In the genomic region with DNA sequence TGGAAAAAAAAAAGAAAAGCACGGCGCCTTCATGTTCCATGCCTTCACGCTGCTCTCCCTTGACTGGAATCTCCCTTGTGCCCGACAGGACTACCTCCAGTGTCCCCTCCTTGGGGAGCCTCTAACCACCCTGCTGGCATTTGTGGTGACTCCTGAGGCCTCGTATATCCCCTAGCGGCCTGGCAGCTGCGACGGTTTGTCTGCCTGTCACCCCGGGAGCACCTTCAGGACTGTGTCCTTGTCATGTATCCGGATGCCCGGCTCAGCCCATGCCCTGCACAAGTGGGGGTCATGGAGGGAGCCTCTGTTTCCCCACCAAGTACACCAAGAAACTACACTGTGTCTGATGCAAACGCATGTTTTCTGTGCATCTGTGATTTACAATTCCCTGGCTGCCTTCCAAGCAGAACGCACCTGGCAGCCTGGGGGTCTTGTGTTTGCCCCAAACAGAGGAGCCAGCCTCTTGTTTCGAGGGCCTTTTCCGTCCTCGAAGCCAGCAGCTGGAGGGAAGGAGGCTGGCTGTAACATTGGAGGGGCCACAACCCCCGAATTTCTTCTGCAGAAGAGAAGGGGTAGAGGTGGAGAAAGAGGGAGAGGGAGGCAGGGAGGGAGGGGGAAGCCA, we compare ENCODE assay signal across 16 cellular contexts. TPM values are rescaled to one million over a fixed set of nuclear protein-coding genes. Genes with fewer than 3 reads are reported as not detected.
DNase-seq lines count a peak whose midpoint lies in the region; ATAC-seq and TF ChIP-seq lines count a peak whose summit lies in the region.
"Had no signal": no experiment of that assay in that cellular context is flagged by ENCODE, and none has a peak within 500 bp of the region (broad histone marks: within the 10 kb centered on the region; RNA-seq: fewer than 3 reads in every experiment).

No MANE protein-coding gene starts in this region.

- H3K36me3 Mint-ChIP-seq in stimulated activated naive B cell treated with anti-CD40 and anti-IgM and Interleukin-4, amounts not matched to agents 10 μg/mL and 1 μg/mL and 100 μg/mL, for 72 hours = no peaks in the 10 kb centered on the region

- H3K27me3 ChIP-seq in esophagus muscularis mucosa = no peaks in the 10 kb centered on the region
- no peaks in the 10 kb centered on the region for H3K27me3 ChIP-seq in rectal smooth muscle tissue (ENCODE audit: control insufficient read depth, insufficient read depth, low read length)

- no peak for TF ChIP-seq EP300 in esophagus muscularis mucosa (IDR thresholded peaks at IDR 0.05)

- H3K27me3 Mint-ChIP-seq in stimulated activated naive B cell treated with anti-CD40 and anti-IgM and Interleukin-4, amounts not matched to agents 10 μg/mL and 1 μg/mL and 100 μg/mL, for 72 hours = peaks cover 10 to 14% of the 10 kb centered on the region in 2 donors

- peaks cover 0 to 5% of the 10 kb centered on the region in 2 donors for H3K4me1 Mint-ChIP-seq in stimulated activated naive B cell treated with anti-CD40 and anti-IgM and Interleukin-4, amounts not matched to agents 10 μg/mL and 1 μg/mL and 100 μg/mL, for 72 hours

- H3K27ac ChIP-seq in esophagus muscularis mucosa (replicated peaks in 1 of 4) (peak overlapping the region; percentile 59 to 83 (median 78)), rectal smooth muscle tissue (ENCODE audit: low read depth, low read length) (peak overlapping the region; percentile 46)

- no peak for TF ChIP-seq CTCF in AG10803 (conservative IDR thresholded peaks at IDR 0.05; ENCODE audit: low read length)
- TF ChIP-seq CTCF in esophagus muscularis mucosa (IDR thresholded peaks at IDR 0.05) = no peak

- ATAC-seq in stimulated activated naive B cell treated with anti-CD40 and anti-IgM and Interleukin-4, amounts not matched to agents 10 μg/mL and 1 μg/mL and 100 μg/mL, for 72 hours (replicated peaks) = no peak
- ATAC-seq: GM12878, left ventricle myocardium superior had no signal

- H3K9ac ChIP-seq in rectal smooth muscle tissue (ENCODE audit: low read length) = no peak overlapping the region

- no peak for DNase-seq in AG10803 (ENCODE audit: low read depth)
- peak; percentile 70 for DNase-seq in NCI-H1105 treated with DMSO at 0.1 percent for 48 hours (lab: John Stamatoyannopoulos, UW)
- DNase-seq in esophagus muscularis mucosa (ENCODE audit: extremely low spot score) = no peak
- DNase-seq in kidney tubule cell (ENCODE audit: low spot score) = no peak
- no peak for DNase-seq in mucosa of gallbladder (ENCODE audit: low spot score)
- DNase-seq in stimulated activated naive B cell treated with anti-CD40 and anti-IgM and Interleukin-4, amounts not matched to agents 10 μg/mL and 1 μg/mL and 100 μg/mL, for 72 hours = no peak
- DNase-seq in NCI-H2227 (lab: John Stamatoyannopoulos, UW; ENCODE audit: unreplicated experiment) = no peak
- DNase-seq: activated CD4-positive, CD25-positive, alpha-beta regulatory T cell; AML-193; DMS79; left ventricle myocardium superior; substantia nigra had no signal

- H3K4me3 ChIP-seq in AG10803 (ENCODE audit: low read length) (peak overlapping the region; percentile 31), esophagus muscularis mucosa (no peak overlapping the region), rectal smooth muscle tissue (ENCODE audit: low read length) (no peak overlapping the region)
- H3K4me3 ChIP-seq: GM12878, skin epidermis had no signal

- TF ChIP-seq POLR2A in esophagus muscularis mucosa (IDR thresholded peaks at IDR 0.05; ENCODE audit: low read depth) = no peak

- intact Hi-C loops in esophagus muscularis mucosa (cut with DNase I) = no loop called here

- H3K4me3 Mint-ChIP-seq in stimulated activated naive B cell treated with anti-CD40 and anti-IgM and Interleukin-4, amounts not matched to agents 10 μg/mL and 1 μg/mL and 100 μg/mL, for 72 hours = no peak overlapping the region
- H3K4me3 Mint-ChIP-seq: dendritic cell treated with granulocyte-macrophage colony-stimulating factor and Interleukin-4, amounts not matched to agents 40 ng/mL and 50 ng/mL, for 4 days had no signal

- H3K4me1 ChIP-seq in esophagus muscularis mucosa (peaks cover 31 to 70% (median 66%) of the 10 kb centered on the region in 4 donors), rectal smooth muscle tissue (ENCODE audit: control insufficient read depth, insufficient read depth, low read length) (peaks cover 41% of the 10 kb centered on the region)

- H3K9me3 ChIP-seq in esophagus muscularis mucosa = no peaks in the 10 kb centered on the region

- H3K9me3 Mint-ChIP-seq in stimulated activated naive B cell treated with anti-CD40 and anti-IgM and Interleukin-4, amounts not matched to agents 10 μg/mL and 1 μg/mL and 100 μg/mL, for 72 hours = peaks cover 2 to 4% of the 10 kb centered on the region in 2 donors
- H3K9me3 Mint-ChIP-seq: dendritic cell treated with granulocyte-macrophage colony-stimulating factor and Interleukin-4, amounts not matched to agents 40 ng/mL and 50 ng/mL, for 4 days had no signal

- no peak overlapping the region for H3K27ac Mint-ChIP-seq in stimulated activated naive B cell treated with anti-CD40 and anti-IgM and Interleukin-4, amounts not matched to agents 10 μg/mL and 1 μg/mL and 100 μg/mL, for 72 hours
- H3K27ac Mint-ChIP-seq: dendritic cell treated with granulocyte-macrophage colony-stimulating factor and Interleukin-4, amounts not matched to agents 40 ng/mL and 50 ng/mL, for 4 days had no signal

- no peaks in the 10 kb centered on the region for H3K36me3 ChIP-seq in esophagus muscularis mucosa
- no peaks in the 10 kb centered on the region for H3K36me3 ChIP-seq in rectal smooth muscle tissue (ENCODE audit: control insufficient read depth, insufficient read depth, low read length)

- WGBS in esophagus muscularis mucosa = 74% methylated on average over 11 of the region's 17 CpGs

RNA-seq across cellular contexts. Expression of a gene that starts 18.9 kb away (rescaled TPM):
- total RNA-seq in esophagus muscularis mucosa = 10 to 100 TPM; 37.4 to 51.6 (median 47.4) TPM
- total RNA-seq in mucosa of gallbladder = 5.9 TPM
- total RNA-seq: GM12878 had no signal
